Comparison of ENCODE assay signal across 2 cellular contexts in the genomic region with DNA sequence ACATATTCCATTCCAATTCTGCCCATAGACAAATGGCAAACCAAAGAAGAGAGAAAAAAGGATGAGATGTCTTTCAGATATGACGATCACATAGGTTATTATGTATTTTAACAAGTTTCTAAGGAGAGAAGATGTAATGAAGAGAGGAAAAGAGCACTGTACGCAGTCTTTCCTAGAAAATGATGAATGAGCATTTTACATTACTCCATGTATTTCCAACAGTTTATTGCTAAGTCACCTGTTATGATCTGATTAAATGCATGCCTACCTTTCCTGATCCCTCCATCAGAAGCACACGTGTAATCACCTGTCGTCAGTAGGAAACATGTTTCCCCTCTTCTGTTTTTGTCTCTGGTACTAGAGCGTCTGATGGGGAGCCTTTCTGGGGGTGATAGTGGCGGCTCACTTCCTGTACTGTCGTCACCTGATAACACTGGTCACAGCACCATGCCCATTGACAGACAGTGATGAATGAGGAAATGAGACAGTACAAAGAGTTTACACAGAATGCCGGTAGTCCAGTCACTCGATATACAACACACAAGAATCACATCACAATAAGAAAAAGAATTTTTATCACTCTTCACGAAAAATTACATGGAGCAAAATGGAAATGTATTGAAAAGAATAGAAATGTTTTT.
A peak's percentile ranks its signal among the peaks of the same experiment; 100 is the strongest.
TF ChIP-seq lines count a peak whose summit lies in the region.

No MANE protein-coding gene starts in this region.

TF ChIP-seq in IMR-90, 13 proteins besides CTCF, POLR2A, EP300 and RAD21:
- TF ChIP-seq RFX5 (IDR thresholded peaks at IDR 0.05; ENCODE audit: low read depth, low read length) (no peak), NFE2L2 (IDR thresholded peaks at IDR 0.05; ENCODE audit: low read depth, low read length) (no peak), MAZ (IDR thresholded peaks at IDR 0.05; ENCODE audit: borderline replicate concordance, low read depth, low read length) (no peak), BHLHE40 (IDR thresholded peaks at IDR 0.05; ENCODE audit: low read depth, low read length) (no peak), MAFK (IDR thresholded peaks at IDR 0.05; ENCODE audit: low read depth, low read length) (peak; percentile 17; the same call in 1 of the 2 replicates)

TF ChIP-seq in H1, 55 proteins besides CTCF, POLR2A, EP300 and RAD21:
- TF ChIP-seq SAP30 (IDR thresholded peaks at IDR 0.05; ENCODE audit: insufficient read depth, insufficient replicate concordance, low read length) = no peak
- TF ChIP-seq CHD1 (IDR thresholded peaks at IDR 0.05; ENCODE audit: low read depth, low read length) = no peak
- TF ChIP-seq RNF2 (IDR thresholded peaks at IDR 0.05; ENCODE audit: borderline replicate concordance, low read depth, low read length, missing control alignments, poor library complexity, severe bottlenecking) = no peak
- no peak for TF ChIP-seq JUND (IDR thresholded peaks at IDR 0.05; ENCODE audit: low read length)
- TF ChIP-seq, protein P1, sequence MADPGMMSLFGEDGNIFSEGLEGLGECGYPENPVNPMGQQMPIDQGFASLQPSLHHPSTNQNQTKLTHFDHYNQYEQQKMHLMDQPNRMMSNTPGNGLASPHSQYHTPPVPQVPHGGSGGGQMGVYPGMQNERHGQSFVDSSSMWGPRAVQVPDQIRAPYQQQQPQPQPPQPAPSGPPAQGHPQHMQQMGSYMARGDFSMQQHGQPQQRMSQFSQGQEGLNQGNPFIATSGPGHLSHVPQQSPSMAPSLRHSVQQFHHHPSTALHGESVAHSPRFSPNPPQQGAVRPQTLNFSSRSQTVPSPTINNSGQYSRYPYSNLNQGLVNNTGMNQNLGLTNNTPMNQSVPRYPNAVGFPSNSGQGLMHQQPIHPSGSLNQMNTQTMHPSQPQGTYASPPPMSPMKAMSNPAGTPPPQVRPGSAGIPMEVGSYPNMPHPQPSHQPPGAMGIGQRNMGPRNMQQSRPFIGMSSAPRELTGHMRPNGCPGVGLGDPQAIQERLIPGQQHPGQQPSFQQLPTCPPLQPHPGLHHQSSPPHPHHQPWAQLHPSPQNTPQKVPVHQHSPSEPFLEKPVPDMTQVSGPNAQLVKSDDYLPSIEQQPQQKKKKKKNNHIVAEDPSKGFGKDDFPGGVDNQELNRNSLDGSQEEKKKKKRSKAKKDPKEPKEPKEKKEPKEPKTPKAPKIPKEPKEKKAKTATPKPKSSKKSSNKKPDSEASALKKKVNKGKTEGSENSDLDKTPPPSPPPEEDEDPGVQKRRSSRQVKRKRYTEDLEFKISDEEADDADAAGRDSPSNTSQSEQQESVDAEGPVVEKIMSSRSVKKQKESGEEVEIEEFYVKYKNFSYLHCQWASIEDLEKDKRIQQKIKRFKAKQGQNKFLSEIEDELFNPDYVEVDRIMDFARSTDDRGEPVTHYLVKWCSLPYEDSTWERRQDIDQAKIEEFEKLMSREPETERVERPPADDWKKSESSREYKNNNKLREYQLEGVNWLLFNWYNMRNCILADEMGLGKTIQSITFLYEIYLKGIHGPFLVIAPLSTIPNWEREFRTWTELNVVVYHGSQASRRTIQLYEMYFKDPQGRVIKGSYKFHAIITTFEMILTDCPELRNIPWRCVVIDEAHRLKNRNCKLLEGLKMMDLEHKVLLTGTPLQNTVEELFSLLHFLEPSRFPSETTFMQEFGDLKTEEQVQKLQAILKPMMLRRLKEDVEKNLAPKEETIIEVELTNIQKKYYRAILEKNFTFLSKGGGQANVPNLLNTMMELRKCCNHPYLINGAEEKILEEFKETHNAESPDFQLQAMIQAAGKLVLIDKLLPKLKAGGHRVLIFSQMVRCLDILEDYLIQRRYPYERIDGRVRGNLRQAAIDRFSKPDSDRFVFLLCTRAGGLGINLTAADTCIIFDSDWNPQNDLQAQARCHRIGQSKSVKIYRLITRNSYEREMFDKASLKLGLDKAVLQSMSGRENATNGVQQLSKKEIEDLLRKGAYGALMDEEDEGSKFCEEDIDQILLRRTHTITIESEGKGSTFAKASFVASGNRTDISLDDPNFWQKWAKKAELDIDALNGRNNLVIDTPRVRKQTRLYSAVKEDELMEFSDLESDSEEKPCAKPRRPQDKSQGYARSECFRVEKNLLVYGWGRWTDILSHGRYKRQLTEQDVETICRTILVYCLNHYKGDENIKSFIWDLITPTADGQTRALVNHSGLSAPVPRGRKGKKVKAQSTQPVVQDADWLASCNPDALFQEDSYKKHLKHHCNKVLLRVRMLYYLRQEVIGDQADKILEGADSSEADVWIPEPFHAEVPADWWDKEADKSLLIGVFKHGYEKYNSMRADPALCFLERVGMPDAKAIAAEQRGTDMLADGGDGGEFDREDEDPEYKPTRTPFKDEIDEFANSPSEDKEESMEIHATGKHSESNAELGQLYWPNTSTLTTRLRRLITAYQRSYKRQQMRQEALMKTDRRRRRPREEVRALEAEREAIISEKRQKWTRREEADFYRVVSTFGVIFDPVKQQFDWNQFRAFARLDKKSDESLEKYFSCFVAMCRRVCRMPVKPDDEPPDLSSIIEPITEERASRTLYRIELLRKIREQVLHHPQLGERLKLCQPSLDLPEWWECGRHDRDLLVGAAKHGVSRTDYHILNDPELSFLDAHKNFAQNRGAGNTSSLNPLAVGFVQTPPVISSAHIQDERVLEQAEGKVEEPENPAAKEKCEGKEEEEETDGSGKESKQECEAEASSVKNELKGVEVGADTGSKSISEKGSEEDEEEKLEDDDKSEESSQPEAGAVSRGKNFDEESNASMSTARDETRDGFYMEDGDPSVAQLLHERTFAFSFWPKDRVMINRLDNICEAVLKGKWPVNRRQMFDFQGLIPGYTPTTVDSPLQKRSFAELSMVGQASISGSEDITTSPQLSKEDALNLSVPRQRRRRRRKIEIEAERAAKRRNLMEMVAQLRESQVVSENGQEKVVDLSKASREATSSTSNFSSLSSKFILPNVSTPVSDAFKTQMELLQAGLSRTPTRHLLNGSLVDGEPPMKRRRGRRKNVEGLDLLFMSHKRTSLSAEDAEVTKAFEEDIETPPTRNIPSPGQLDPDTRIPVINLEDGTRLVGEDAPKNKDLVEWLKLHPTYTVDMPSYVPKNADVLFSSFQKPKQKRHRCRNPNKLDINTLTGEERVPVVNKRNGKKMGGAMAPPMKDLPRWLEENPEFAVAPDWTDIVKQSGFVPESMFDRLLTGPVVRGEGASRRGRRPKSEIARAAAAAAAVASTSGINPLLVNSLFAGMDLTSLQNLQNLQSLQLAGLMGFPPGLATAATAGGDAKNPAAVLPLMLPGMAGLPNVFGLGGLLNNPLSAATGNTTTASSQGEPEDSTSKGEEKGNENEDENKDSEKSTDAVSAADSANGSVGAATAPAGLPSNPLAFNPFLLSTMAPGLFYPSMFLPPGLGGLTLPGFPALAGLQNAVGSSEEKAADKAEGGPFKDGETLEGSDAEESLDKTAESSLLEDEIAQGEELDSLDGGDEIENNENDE (IDR thresholded peaks at IDR 0.05; ENCODE audit: insufficient replicate concordance, low read length) = no peak
- no peak for TF ChIP-seq TCF12 (IDR thresholded peaks at IDR 0.05; ENCODE audit: low read depth, low read length)
- no peak for TF ChIP-seq EGR1 (IDR thresholded peaks at IDR 0.05; ENCODE audit: borderline replicate concordance, low read depth, low read length)
- TF ChIP-seq POU5F1 (IDR thresholded peaks at IDR 0.05; ENCODE audit: low read depth, low read length) = no peak
- no peak for TF ChIP-seq FOSL1 (IDR thresholded peaks at IDR 0.05; ENCODE audit: insufficient read depth, low read depth, low read length)
- TF ChIP-seq, protein P2, sequence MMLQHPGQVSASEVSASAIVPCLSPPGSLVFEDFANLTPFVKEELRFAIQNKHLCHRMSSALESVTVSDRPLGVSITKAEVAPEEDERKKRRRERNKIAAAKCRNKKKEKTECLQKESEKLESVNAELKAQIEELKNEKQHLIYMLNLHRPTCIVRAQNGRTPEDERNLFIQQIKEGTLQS (IDR thresholded peaks at IDR 0.05; ENCODE audit: insufficient read depth, low read depth, low read length) = no peak
- no peak for TF ChIP-seq EZH2 (IDR thresholded peaks at IDR 0.05; ENCODE audit: low read depth, low read length, severe bottlenecking)
- no peak for TF ChIP-seq SP1 (IDR thresholded peaks at IDR 0.05; ENCODE audit: low read depth, low read length)
- no peak for TF ChIP-seq CHD2 (IDR thresholded peaks at IDR 0.05; ENCODE audit: low read length)
- TF ChIP-seq TEAD4 (IDR thresholded peaks at IDR 0.05; ENCODE audit: low read depth, low read length) = no peak
- no peak for TF ChIP-seq SUZ12 (IDR thresholded peaks at IDR 0.05; ENCODE audit: low read length)
- TF ChIP-seq CBX8 (IDR thresholded peaks at IDR 0.05; ENCODE audit: borderline replicate concordance, low read depth, low read length) = no peak
- no peak for TF ChIP-seq CEBPB (IDR thresholded peaks at IDR 0.05; ENCODE audit: low read depth, low read length)
